8 cellular contexts compared by ENCODE assay signal in genomic region chr6:29702519-29703103, GRCh38. TPM values are rescaled to one million over a fixed set of nuclear protein-coding genes. Genes with fewer than 3 reads are reported as not detected.
DNase-seq lines count a peak whose midpoint lies in the region; ATAC-seq and TF ChIP-seq lines count a peak whose summit lies in the region.

No MANE protein-coding gene starts in this region.

- no peak overlapping the region for H3K4me2 ChIP-seq in GM23338

- no peak overlapping the region for H3K27ac Mint-ChIP-seq in GM23338

- peak; percentile 99 for ATAC-seq in GM23338
- ATAC-seq in left colon = peak; percentile 66
- no peak for ATAC-seq in HG03460 (IDR thresholded peaks at IDR 0.05; ENCODE audit: unreplicated experiment)
- no peak for ATAC-seq in HG02678 (IDR thresholded peaks at IDR 0.05; ENCODE audit: unreplicated experiment)

- no peak overlapping the region for H3K4me3 Mint-ChIP-seq in GM23338

- H3K36me3 Mint-ChIP-seq in GM23338 (ENCODE audit: low read depth) = no peaks in the 10 kb centered on the region

- H4K20me1 ChIP-seq in GM23338 (replicated peaks; ENCODE audit: insufficient read depth) = no peaks in the 10 kb centered on the region

- H3K9ac ChIP-seq in adipocyte (ENCODE audit: low read length) = no peak overlapping the region

- H3K27me3 ChIP-seq in GM23338 (ENCODE audit: insufficient read depth) (no peaks in the 10 kb centered on the region), adipocyte (replicated peaks; ENCODE audit: control insufficient read depth, insufficient read depth, low read length) (peaks cover 29% of the 10 kb centered on the region)

- no peaks in the 10 kb centered on the region for H3F3A ChIP-seq in GM23338 (replicated peaks; ENCODE audit: low read depth)

- H3K79me2 ChIP-seq in GM23338 (replicated peaks; ENCODE audit: insufficient read depth) = no peaks in the 10 kb centered on the region

- no peaks in the 10 kb centered on the region for H3K9me3 Mint-ChIP-seq in GM23338

- H3K9me3 ChIP-seq in adipocyte (ENCODE audit: control insufficient read depth, low read length) = no peaks in the 10 kb centered on the region

- H3K36me3 ChIP-seq in GM23338 (ENCODE audit: insufficient read depth) (no peaks in the 10 kb centered on the region), adipocyte (ENCODE audit: control insufficient read depth, insufficient read depth, low read length, severe bottlenecking) (no peaks in the 10 kb centered on the region)

- TF ChIP-seq CTCF in AG09309 (IDR thresholded peaks at IDR 0.05; ENCODE audit: control insufficient read depth, insufficient read depth, low read depth, low read length, missing control alignments) (peak; percentile 79), GM23338 (conservative IDR thresholded peaks at IDR 0.05; ENCODE audit: low read depth in 2 of 2) (peak; percentile 85 to 97)

- H3K4me3 ChIP-seq in AG09309 (ENCODE audit: control insufficient read depth, low read depth, low read length) = no peak overlapping the region
- no peak overlapping the region for H3K4me3 ChIP-seq in GM23338
- H3K4me3 ChIP-seq in adipocyte (ENCODE audit: low read length) = no peak overlapping the region

- H3K4me1 Mint-ChIP-seq in GM23338 = peaks cover 12% of the 10 kb centered on the region

- H3K27me3 Mint-ChIP-seq in GM23338 (ENCODE audit: insufficient read depth, low read depth, poor library complexity) = peaks cover 2% of the 10 kb centered on the region

- peak overlapping the region; percentile 76; the same call in 1 of the 2 replicates for H2AFZ ChIP-seq in GM23338

- DNase-seq in AG09309 (ENCODE audit: low read depth) = no peak
- DNase-seq in GM23338 (ENCODE audit: low spot score) = peak; percentile 95
- peak; percentile 43 to 75 (median 62) for DNase-seq in T-helper 1 cell
- peak; percentile 46 for DNase-seq in adipocyte (ENCODE audit: low read depth)
- peak in 1 of 2 donors; percentile 78 for DNase-seq in left colon
- peak; percentile 58 to 59 for DNase-seq in stimulated activated CD8-positive, alpha-beta memory T cell treated with anti-CD3 and anti-CD28 coated beads, Interleukin-2, amount 100 ng/mL, for 1 hour (ENCODE audit: low read depth in 2 of 2)

- intact Hi-C loops in left colon (cut with DNase I, micrococcal nuclease) = loop anchor here (10.0 kb wide), 1 partner anchor 132 kb away; no protein-coding TSS in a partner anchor

- no peak overlapping the region for H3K27ac ChIP-seq in GM23338 (ENCODE audit: low read depth)

- H3K9me2 ChIP-seq in GM23338 (ENCODE audit: insufficient read depth) = no peaks in the 10 kb centered on the region

- H3K4me1 ChIP-seq in GM23338 (ENCODE audit: insufficient read depth) (peaks cover 7% of the 10 kb centered on the region; the same call in 1 of the 2 replicates), adipocyte (ENCODE audit: control insufficient read depth, insufficient read depth, low read length) (no peaks in the 10 kb centered on the region)

TF ChIP-seq in GM23338, 12 proteins besides CTCF, POLR2A, EP300 and RAD21 (continues in another document):
- TF ChIP-seq, protein P1, sequence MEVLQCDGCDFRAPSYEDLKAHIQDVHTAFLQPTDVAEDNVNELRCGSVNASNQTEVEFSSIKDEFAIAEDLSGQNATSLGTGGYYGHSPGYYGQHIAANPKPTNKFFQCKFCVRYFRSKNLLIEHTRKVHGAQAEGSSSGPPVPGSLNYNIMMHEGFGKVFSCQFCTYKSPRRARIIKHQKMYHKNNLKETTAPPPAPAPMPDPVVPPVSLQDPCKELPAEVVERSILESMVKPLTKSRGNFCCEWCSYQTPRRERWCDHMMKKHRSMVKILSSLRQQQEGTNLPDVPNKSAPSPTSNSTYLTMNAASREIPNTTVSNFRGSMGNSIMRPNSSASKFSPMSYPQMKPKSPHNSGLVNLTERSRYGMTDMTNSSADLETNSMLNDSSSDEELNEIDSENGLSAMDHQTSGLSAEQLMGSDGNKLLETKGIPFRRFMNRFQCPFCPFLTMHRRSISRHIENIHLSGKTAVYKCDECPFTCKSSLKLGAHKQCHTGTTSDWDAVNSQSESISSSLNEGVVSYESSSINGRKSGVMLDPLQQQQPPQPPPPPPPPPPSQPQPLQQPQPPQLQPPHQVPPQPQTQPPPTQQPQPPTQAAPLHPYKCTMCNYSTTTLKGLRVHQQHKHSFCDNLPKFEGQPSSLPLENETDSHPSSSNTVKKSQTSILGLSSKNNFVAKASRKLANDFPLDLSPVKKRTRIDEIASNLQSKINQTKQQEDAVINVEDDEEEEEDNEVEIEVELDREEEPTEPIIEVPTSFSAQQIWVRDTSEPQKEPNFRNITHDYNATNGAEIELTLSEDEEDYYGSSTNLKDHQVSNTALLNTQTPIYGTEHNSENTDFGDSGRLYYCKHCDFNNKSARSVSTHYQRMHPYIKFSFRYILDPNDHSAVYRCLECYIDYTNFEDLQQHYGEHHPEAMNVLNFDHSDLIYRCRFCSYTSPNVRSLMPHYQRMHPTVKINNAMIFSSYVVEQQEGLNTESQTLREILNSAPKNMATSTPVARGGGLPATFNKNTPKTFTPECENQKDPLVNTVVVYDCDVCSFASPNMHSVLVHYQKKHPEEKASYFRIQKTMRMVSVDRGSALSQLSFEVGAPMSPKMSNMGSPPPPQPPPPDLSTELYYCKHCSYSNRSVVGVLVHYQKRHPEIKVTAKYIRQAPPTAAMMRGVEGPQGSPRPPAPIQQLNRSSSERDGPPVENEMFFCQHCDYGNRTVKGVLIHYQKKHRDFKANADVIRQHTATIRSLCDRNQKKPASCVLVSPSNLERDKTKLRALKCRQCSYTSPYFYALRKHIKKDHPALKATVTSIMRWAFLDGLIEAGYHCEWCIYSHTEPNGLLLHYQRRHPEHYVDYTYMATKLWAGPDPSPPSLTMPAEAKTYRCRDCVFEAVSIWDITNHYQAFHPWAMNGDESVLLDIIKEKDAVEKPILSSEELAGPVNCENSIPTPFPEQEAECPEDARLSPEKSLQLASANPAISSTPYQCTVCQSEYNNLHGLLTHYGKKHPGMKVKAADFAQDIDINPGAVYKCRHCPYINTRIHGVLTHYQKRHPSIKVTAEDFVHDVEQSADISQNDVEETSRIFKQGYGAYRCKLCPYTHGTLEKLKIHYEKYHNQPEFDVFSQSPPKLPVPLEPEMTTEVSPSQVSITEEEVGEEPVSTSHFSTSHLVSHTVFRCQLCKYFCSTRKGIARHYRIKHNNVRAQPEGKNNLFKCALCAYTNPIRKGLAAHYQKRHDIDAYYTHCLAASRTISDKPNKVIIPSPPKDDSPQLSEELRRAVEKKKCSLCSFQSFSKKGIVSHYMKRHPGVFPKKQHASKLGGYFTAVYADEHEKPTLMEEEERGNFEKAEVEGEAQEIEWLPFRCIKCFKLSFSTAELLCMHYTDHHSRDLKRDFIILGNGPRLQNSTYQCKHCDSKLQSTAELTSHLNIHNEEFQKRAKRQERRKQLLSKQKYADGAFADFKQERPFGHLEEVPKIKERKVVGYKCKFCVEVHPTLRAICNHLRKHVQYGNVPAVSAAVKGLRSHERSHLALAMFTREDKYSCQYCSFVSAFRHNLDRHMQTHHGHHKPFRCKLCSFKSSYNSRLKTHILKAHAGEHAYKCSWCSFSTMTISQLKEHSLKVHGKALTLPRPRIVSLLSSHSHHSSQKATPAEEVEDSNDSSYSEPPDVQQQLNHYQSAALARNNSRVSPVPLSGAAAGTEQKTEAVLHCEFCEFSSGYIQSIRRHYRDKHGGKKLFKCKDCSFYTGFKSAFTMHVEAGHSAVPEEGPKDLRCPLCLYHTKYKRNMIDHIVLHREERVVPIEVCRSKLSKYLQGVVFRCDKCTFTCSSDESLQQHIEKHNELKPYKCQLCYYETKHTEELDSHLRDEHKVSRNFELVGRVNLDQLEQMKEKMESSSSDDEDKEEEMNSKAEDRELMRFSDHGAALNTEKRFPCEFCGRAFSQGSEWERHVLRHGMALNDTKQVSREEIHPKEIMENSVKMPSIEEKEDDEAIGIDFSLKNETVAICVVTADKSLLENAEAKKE (CRISPR knock-in tag; IDR thresholded peaks at IDR 0.05) = 0 out of 2 replicates have a peak, but pooled peaks have one; percentile 19
- peak; percentile 35 for TF ChIP-seq REST (IDR thresholded peaks at IDR 0.05; ENCODE audit: unreplicated experiment)

RNA-seq across cellular contexts. Expression of gene HLA-F, which starts 20.6 kb away (rescaled TPM):
- total RNA-seq in GM23338 (2014; rRNA removed; shearing (Covaris generic)) = 4.4 and 4.8 TPM in 2 replicates
- polyA plus RNA-seq in GM23338 (2016; fragmentation: Nextera tagmentation; extraction: Ambion mirVana) = 10.4 and 11.6 TPM in 2 replicates
- total RNA-seq in left colon = 100 to 1,000 TPM; 184 to 188 TPM

RNA-seq across cellular contexts. Expression of gene ZFP57, which starts 21.7 kb away (rescaled TPM):
- 0.59 and 2.8 TPM in 2 replicates for total RNA-seq in GM23338 (2014; rRNA removed; shearing (Covaris generic))
- polyA plus RNA-seq in GM23338 (2016; fragmentation: Nextera tagmentation; extraction: Ambion mirVana) = 0.84 and 1.3 TPM in 2 replicates
- total RNA-seq in left colon = not detected

RNA-seq across cellular contexts. Expression of gene MOG, which starts 45.7 kb away (rescaled TPM):
- 0.74 and 2.5 TPM in 2 replicates for total RNA-seq in GM23338 (2014; rRNA removed; shearing (Covaris generic))
- polyA plus RNA-seq in GM23338 (2016; fragmentation: Nextera tagmentation; extraction: Ambion mirVana) = 0.49 and 0.55 TPM in 2 replicates
- not detected for total RNA-seq in left colon

Comparison
In these comparisons a context has a peak if more than half of its experiments do, and no peak if none do; other contexts are left out.
1. ATAC-seq: peak in GM23338 (single experiment) and left colon (single experiment); none in HG03460 (single experiment) and HG02678 (single experiment).
2. RNA of gene HLA-F, which starts 20.6 kb away (total RNA-seq): 184 to 188 TPM in left colon; 4.4 to 4.8 TPM in GM23338; every median in the first group is over 10 times any median in the second.